Comparison of ENCODE assay signal across 11 cellular contexts in the genomic region with DNA sequence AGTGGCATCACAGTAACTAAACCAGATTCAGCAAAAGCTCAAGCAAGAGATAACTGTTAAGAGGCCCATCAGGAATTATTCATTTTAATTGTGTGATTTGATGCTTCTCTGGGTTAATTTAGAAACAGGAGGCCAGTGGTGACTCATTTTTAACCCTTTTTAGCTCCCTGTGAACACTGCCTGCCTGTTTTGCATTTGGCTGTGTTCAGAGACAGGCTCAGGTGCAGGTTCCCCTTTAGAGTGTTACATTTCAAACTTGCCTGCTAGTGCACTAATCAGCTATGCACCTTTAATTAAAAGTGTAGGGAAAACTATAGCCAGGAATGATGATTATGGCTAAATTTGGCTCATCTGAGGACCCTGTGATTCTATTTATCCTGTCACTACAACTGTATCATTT. TPM values are rescaled to one million over a fixed set of nuclear protein-coding genes. Genes with fewer than 3 reads are reported as not detected.
A peak's percentile ranks its signal among the peaks of the same experiment; 100 is the strongest.
DNase-seq lines count a peak whose midpoint lies in the region; ATAC-seq and TF ChIP-seq lines count a peak whose summit lies in the region.
"Had no signal": no experiment of that assay in that cellular context is flagged by ENCODE, and none has a peak within 500 bp of the region (broad histone marks: within the 10 kb centered on the region; RNA-seq: fewer than 3 reads in every experiment).

No MANE protein-coding gene starts in this region.

- no peaks in the 10 kb centered on the region for H3K27me3 ChIP-seq in body of pancreas
- H3K27me3 ChIP-seq: SJSA1 had no signal

- no peaks in the 10 kb centered on the region for H3K9me3 Mint-ChIP-seq in immature natural killer cell

- intact Hi-C loops in body of pancreas (cut with DNase I) = no loop called here

- H3K36me3 ChIP-seq in body of pancreas (replicated peaks in 1 of 2; ENCODE audit: insufficient read depth in 1 of 2, low read depth in 2 of 2) = no peaks in the 10 kb centered on the region

- no peak overlapping the region for H3K4me3 Mint-ChIP-seq in immature natural killer cell

- no peak for TF ChIP-seq POLR2A in body of pancreas (IDR thresholded peaks at IDR 0.05)

- H3K36me3 Mint-ChIP-seq in immature natural killer cell = no peaks in the 10 kb centered on the region

- H3K27ac ChIP-seq in body of pancreas = no peak overlapping the region
- H3K27ac ChIP-seq: epithelial cell of prostate, SJSA1 had no signal

- TF ChIP-seq CTCF in body of pancreas (IDR thresholded peaks at IDR 0.05) = no peak

- H3K27me3 Mint-ChIP-seq in immature natural killer cell (ENCODE audit: low read depth in 3 of 3) = no peaks in the 10 kb centered on the region

- no peaks in the 10 kb centered on the region for H3K4me1 ChIP-seq in body of pancreas

- peak; percentile 31 for DNase-seq in OCI-M1 (lab: John Stamatoyannopoulos, UW)
- DNase-seq in NCI-H345 treated with DMSO at 0.1 percent for 48 hours (lab: John Stamatoyannopoulos, UW; ENCODE audit: unreplicated experiment) = no peak
- no peak for DNase-seq in body of pancreas
- no peak for DNase-seq in mesenteric fat pad (ENCODE audit: low spot score)
- no peak for DNase-seq in immature natural killer cell
- DNase-seq: GF-D8 had no signal

- peaks cover 43 to 95% of the 10 kb centered on the region in 2 donors for H3K4me1 Mint-ChIP-seq in immature natural killer cell

- H3K9me3 ChIP-seq in body of pancreas = no peaks in the 10 kb centered on the region
- H3K9me3 ChIP-seq: SJSA1 had no signal

- H3K4me3 ChIP-seq in GM08714 (ENCODE audit: low read length) (peak overlapping the region; percentile 31), body of pancreas (no peak overlapping the region)
- H3K4me3 ChIP-seq: SJSA1 had no signal

- H3K27ac Mint-ChIP-seq in immature natural killer cell = no peak overlapping the region

- ATAC-seq in GM18868 (IDR thresholded peaks at IDR 0.05; ENCODE audit: unreplicated experiment) (peak; percentile 55), HG02798 (IDR thresholded peaks at IDR 0.05; ENCODE audit: poor library complexity, unreplicated experiment) (peak; percentile 68), body of pancreas (no peak)

RNA-seq across cellular contexts. Expression of a gene that starts 6.5 kb away (rescaled TPM):
- total RNA-seq in body of pancreas (10 to 100 TPM; 10.1 to 26.7 TPM), mesenteric fat pad (5.1 TPM)
- 1 to 10 TPM; 4.2 to 8.4 (median 7.3) TPM for polyA plus RNA-seq in immature natural killer cell

RNA-seq across cellular contexts. Expression of a gene that starts 34.9 kb away (rescaled TPM):
- total RNA-seq in body of pancreas = 10 to 100 TPM in 1 of 2 donors, 1 to 10 TPM in 1; 5.9 to 13.5 TPM
- 0.80 TPM for total RNA-seq in mesenteric fat pad
- 1 to 10 TPM in 1 of 3 donors, under 1 TPM in 1, not detected in 1; 0.84 to 1.2 TPM for polyA plus RNA-seq in immature natural killer cell
- total RNA-seq: SJSA1 had no signal
